Comparison of ENCODE assay signal across 8 cellular contexts in genomic region chr1:212457740-212458338, GRCh38. TPM values are rescaled to one million over a fixed set of nuclear protein-coding genes. Genes with fewer than 3 reads are reported as not detected.
DNase-seq lines count a peak whose midpoint lies in the region; ATAC-seq and TF ChIP-seq lines count a peak whose summit lies in the region.

No MANE protein-coding gene starts in this region.

- H2BK12ac ChIP-seq in neuronal stem cell (ENCODE audit: low read length): no peak overlapping the region

- H3K27me3 Mint-ChIP-seq in activated CD4-positive, alpha-beta T cell treated with anti-CD3 and anti-CD28 coated beads, Interleukin-2, amount 10 ng/mL, durations not matched to agents 24 days and 14 days: no peaks in the 10 kb centered on the region
- H3K27me3 Mint-ChIP-seq in endodermal cell (ENCODE audit: insufficient read depth): peaks cover 5% of the 10 kb centered on the region

- H3K9ac ChIP-seq in endodermal cell (ENCODE audit: extremely low read depth, low read length, poor library complexity, severe bottlenecking) (no peak overlapping the region), neuronal stem cell (ENCODE audit: low read depth, low read length, poor library complexity) (no peak overlapping the region)

- H3K36me3 ChIP-seq in endodermal cell (ENCODE audit: control insufficient read depth, insufficient read depth, low read length): no peaks in the 10 kb centered on the region
- H3K36me3 ChIP-seq in neuronal stem cell (replicated peaks in 1 of 2; ENCODE audit: control insufficient read depth in 2 of 2, insufficient read depth in 2 of 2, low read length in 2 of 2): no peaks in the 10 kb centered on the region

- no peak overlapping the region for H3K14ac ChIP-seq in neuronal stem cell (ENCODE audit: low read length)

- H2AFZ ChIP-seq in neuronal stem cell (ENCODE audit: low read length): no peak overlapping the region

- DNase-seq in Right ventricle myocardium superior (no peak), left ventricle myocardium superior (no peak), NCI-H2196 treated with DMSO at 0.1 percent for 48 hours (lab: John Stamatoyannopoulos, UW; ENCODE audit: unreplicated experiment) (peak; percentile 44), endodermal cell (peak; percentile 96), neuronal stem cell (ENCODE audit: low spot score) (peak; percentile 64)
- peak; percentile 86 for DNase-seq in activated CD4-positive, alpha-beta T cell treated with anti-CD3 and anti-CD28 coated beads, Interleukin-2, amount 10 ng/mL, durations not matched to agents 24 days and 14 days

- H3K4me1 ChIP-seq in endodermal cell (ENCODE audit: control insufficient read depth, insufficient read depth, low read length): no peaks in the 10 kb centered on the region
- peaks cover 3 to 5% of the 10 kb centered on the region in 2 donors for H3K4me1 ChIP-seq in neuronal stem cell (ENCODE audit: control insufficient read depth in 2 of 2, insufficient read depth in 1 of 2, low read depth in 1 of 2, low read length in 2 of 2)

- H3K4me1 Mint-ChIP-seq in activated CD4-positive, alpha-beta T cell treated with anti-CD3 and anti-CD28 coated beads, Interleukin-2, amount 10 ng/mL, durations not matched to agents 24 days and 14 days: peaks cover 10% of the 10 kb centered on the region
- peaks cover 10% of the 10 kb centered on the region for H3K4me1 Mint-ChIP-seq in endodermal cell

- ATAC-seq in Right ventricle myocardium superior (ENCODE audit: poor library complexity) (peak; percentile 3), left ventricle myocardium superior (no peak), GM19351 (IDR thresholded peaks at IDR 0.05; ENCODE audit: unreplicated experiment) (no peak), GM21576 (IDR thresholded peaks at IDR 0.05; ENCODE audit: unreplicated experiment) (no peak)

- H2AK5ac ChIP-seq in neuronal stem cell (ENCODE audit: low read depth, low read length): no peak overlapping the region

- no peak overlapping the region for H3K4me3 ChIP-seq in endodermal cell (ENCODE audit: low read length)
- H3K4me3 ChIP-seq in neuronal stem cell (ENCODE audit: low read length in 2 of 2): no peak overlapping the region

- H3K27ac ChIP-seq in endodermal cell (ENCODE audit: low read depth, low read length) (no peak overlapping the region), neuronal stem cell (replicated peaks; ENCODE audit: low read length) (no peak overlapping the region)

- no peak overlapping the region for H3K4me3 Mint-ChIP-seq in activated CD4-positive, alpha-beta T cell treated with anti-CD3 and anti-CD28 coated beads, Interleukin-2, amount 10 ng/mL, durations not matched to agents 24 days and 14 days
- no peak overlapping the region for H3K4me3 Mint-ChIP-seq in endodermal cell

- no peak overlapping the region for H2BK15ac ChIP-seq in neuronal stem cell (ENCODE audit: low read length)

- no peak overlapping the region for H2BK120ac ChIP-seq in neuronal stem cell (ENCODE audit: low read depth, low read length)

- H3K36me3 Mint-ChIP-seq in activated CD4-positive, alpha-beta T cell treated with anti-CD3 and anti-CD28 coated beads, Interleukin-2, amount 10 ng/mL, durations not matched to agents 24 days and 14 days (ENCODE audit: low read depth): no peaks in the 10 kb centered on the region
- no peaks in the 10 kb centered on the region for H3K36me3 Mint-ChIP-seq in endodermal cell (ENCODE audit: low read depth)

- H3K9me3 ChIP-seq in endodermal cell (ENCODE audit: control insufficient read depth, low read length) (peaks cover 8% of the 10 kb centered on the region), neuronal stem cell (replicated peaks in 1 of 2; ENCODE audit: control insufficient read depth in 2 of 2, insufficient read depth in 1 of 2, low read depth in 1 of 2, low read length in 2 of 2) (no peaks in the 10 kb centered on the region)

- H3K4ac ChIP-seq in neuronal stem cell (ENCODE audit: low read length): no peak overlapping the region

- 58 to 67% methylated on average over 4 to 8 of the region's 8 CpGs for WGBS in endodermal cell (ENCODE audit: insufficient coverage in 1 of 2, insufficient read length in 1 of 2), 2 experiments
- WGBS in neuronal stem cell (ENCODE audit: extremely low coverage in 2 of 2, insufficient read length in 2 of 2, insufficient replicate concordance in 1 of 2), 2 donors: no CpG with 5 or more reads among the region's 8 CpGs

- no peaks in the 10 kb centered on the region for H3K79me1 ChIP-seq in neuronal stem cell (ENCODE audit: low read depth, low read length)

- no peak overlapping the region for H3K27ac Mint-ChIP-seq in activated CD4-positive, alpha-beta T cell treated with anti-CD3 and anti-CD28 coated beads, Interleukin-2, amount 10 ng/mL, durations not matched to agents 24 days and 14 days
- no peak overlapping the region for H3K27ac Mint-ChIP-seq in endodermal cell

- H2BK5ac ChIP-seq in neuronal stem cell (ENCODE audit: low read length): no peak overlapping the region

- peak; percentile 90 for TF ChIP-seq CTCF in endodermal cell (conservative IDR thresholded peaks at IDR 0.05)

- H3K18ac ChIP-seq in neuronal stem cell (ENCODE audit: low read length): no peak overlapping the region

- intact Hi-C loops in Right ventricle myocardium superior (cut with DNase I): no loop called here
- intact Hi-C loops in left ventricle myocardium superior (cut with micrococcal nuclease): loop anchor here (5.0 to 10.0 kb wide), 2 partner anchors 396 to 423 kb away; partner anchors contain the start of genes DTL and INTS7
- intact Hi-C loops in activated CD4-positive, alpha-beta T cell treated with anti-CD3 and anti-CD28 coated beads, Interleukin-2, amount 10 ng/mL, durations not matched to agents 24 days and 14 days (cut with micrococcal nuclease): loop anchor here (2.0 to 5.0 kb wide), 3 partner anchors 156 to 761 kb away; no protein-coding TSS in a partner anchor

- H3K9me3 Mint-ChIP-seq in activated CD4-positive, alpha-beta T cell treated with anti-CD3 and anti-CD28 coated beads, Interleukin-2, amount 10 ng/mL, durations not matched to agents 24 days and 14 days: no peaks in the 10 kb centered on the region
- H3K9me3 Mint-ChIP-seq in endodermal cell: peaks cover 11% of the 10 kb centered on the region

- no peak overlapping the region for H4K91ac ChIP-seq in neuronal stem cell (ENCODE audit: low read depth, low read length, poor library complexity)

- no peak overlapping the region for H3K4me2 ChIP-seq in neuronal stem cell (ENCODE audit: insufficient read depth, low read length, poor library complexity, severe bottlenecking)

- H3K27me3 ChIP-seq in endodermal cell (ENCODE audit: control insufficient read depth, insufficient read depth, low read length, poor library complexity, severe bottlenecking) (no peaks in the 10 kb centered on the region), neuronal stem cell (ENCODE audit: control insufficient read depth in 3 of 3, insufficient read depth in 3 of 3, low read depth in 1 of 3, low read length in 3 of 3) (no peaks in the 10 kb centered on the region)

- no peak overlapping the region for H4K8ac ChIP-seq in neuronal stem cell (ENCODE audit: low read depth, low read length)

- H3K23ac ChIP-seq in neuronal stem cell (ENCODE audit: low read depth, low read length, poor library complexity): no peak overlapping the region

RNA-seq across cellular contexts. Expression of gene NENF, which starts 25.1 kb away (rescaled TPM):
- total RNA-seq in Right ventricle myocardium superior: 106 TPM
- 114 TPM for total RNA-seq in left ventricle myocardium superior
- total RNA-seq in activated CD4-positive, alpha-beta T cell treated with anti-CD3 and anti-CD28 coated beads, Interleukin-2, amount 10 ng/mL, durations not matched to agents 24 days and 14 days: 35.1 and 36.1 TPM in 2 replicates
- total RNA-seq in endodermal cell: 10 to 100 TPM; 27.0 to 35.3 TPM
- polyA plus RNA-seq in endodermal cell (2013, experiment 1 of 2): 22.5 TPM
- 20.2 TPM for polyA plus RNA-seq in endodermal cell (2013, experiment 2 of 2)
- 27.0 TPM for polyA plus RNA-seq in neuronal stem cell (2013, experiment 1 of 2)
- polyA plus RNA-seq in neuronal stem cell (2013, experiment 2 of 2): 26.9 TPM

RNA-seq across cellular contexts. Expression of gene PACC1, which starts 43.2 kb away (rescaled TPM):
- total RNA-seq in Right ventricle myocardium superior (2.2 TPM), left ventricle myocardium superior (2.6 TPM), endodermal cell (10 to 100 TPM; 17.3 to 27.4 TPM)
- total RNA-seq in activated CD4-positive, alpha-beta T cell treated with anti-CD3 and anti-CD28 coated beads, Interleukin-2, amount 10 ng/mL, durations not matched to agents 24 days and 14 days: 16.0 and 19.4 TPM in 2 replicates
- 31.0 TPM for polyA plus RNA-seq in endodermal cell (2013, experiment 1 of 2)
- 28.6 TPM for polyA plus RNA-seq in endodermal cell (2013, experiment 2 of 2)
- polyA plus RNA-seq in neuronal stem cell (2013, experiment 1 of 2): 19.2 TPM
- 18.7 TPM for polyA plus RNA-seq in neuronal stem cell (2013, experiment 2 of 2)

Comparison
In these comparisons a context has a peak if more than half of its experiments do, and no peak if none do; other contexts are left out.
1. DNase-seq: peak in NCI-H2196 treated with DMSO at 0.1 percent for 48 hours (single experiment), activated CD4-positive, alpha-beta T cell treated with anti-CD3 and anti-CD28 coated beads, Interleukin-2, amount 10 ng/mL, durations not matched to agents 24 days and 14 days (single experiment), endodermal cell (single experiment) and neuronal stem cell (single experiment); none in Right ventricle myocardium superior (single experiment) and left ventricle myocardium superior (single experiment).